ENCODE assay signal across 16 cellular contexts in the genomic region with DNA sequence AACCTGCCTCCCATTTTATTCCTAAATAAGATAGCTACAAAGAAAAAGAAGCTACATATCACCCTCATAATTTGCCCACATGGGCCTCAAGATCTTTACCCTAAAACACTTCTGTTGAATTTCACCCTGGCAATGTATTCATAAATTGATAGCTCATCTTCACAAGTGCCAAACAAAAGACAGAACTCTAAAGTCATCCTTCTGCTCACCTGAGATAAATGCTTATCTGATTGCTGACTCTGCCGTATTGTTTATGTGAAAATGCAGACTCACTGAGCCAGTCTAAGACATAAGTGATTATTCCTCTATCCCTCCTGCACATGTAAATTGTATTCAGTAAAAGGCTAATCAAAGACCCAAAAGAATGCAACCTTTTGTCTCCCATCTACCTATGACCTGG. TPM values are rescaled to one million over a fixed set of nuclear protein-coding genes. Genes with fewer than 3 reads are reported as not detected.
DNase-seq lines count a peak whose midpoint lies in the region; ATAC-seq and TF ChIP-seq lines count a peak whose summit lies in the region.
"Had no signal": no experiment of that assay in that cellular context is flagged by ENCODE, and none has a peak within 500 bp of the region (broad histone marks: within the 10 kb centered on the region; RNA-seq: fewer than 3 reads in every experiment).

No MANE protein-coding gene starts in this region.

- BruUV-seq in mammary epithelial cell (replicated peaks; lab: Mats Ljungman, UMichigan), result no TSS peak

- no peaks in the 10 kb centered on the region for H3F3A ChIP-seq in GM23338 (replicated peaks; ENCODE audit: low read depth)

- peaks cover 12% of the 10 kb centered on the region; the same call in 2 of the 3 replicates for H3K36me3 Mint-ChIP-seq in GM23338 (ENCODE audit: low read depth)
- peaks cover 13% of the 10 kb centered on the region for H3K36me3 Mint-ChIP-seq in natural killer cell treated with Interleukin-12 subunit alpha and Interleukin-12 subunit beta and Interleukin-15 and Interleukin-18, amount 100 ng/mL, for 72 hours

- intact Hi-C loops in mammary epithelial cell (cut with micrococcal nuclease), result no loop called here

- dilution Hi-C loops in mammary epithelial cell (cut with HindIII; ENCODE audit: low sequenced_read_pairs), result loop anchor here (5.0 kb wide), 1 partner anchor 49 kb away; no protein-coding TSS in a partner anchor

- WGBS in mammary epithelial cell (ENCODE audit: low coverage, missing lambda C conversion rate), result 64% methylated on average over 1 of the region's 1 CpG

- H3K27me3 Mint-ChIP-seq in GM23338 (ENCODE audit: insufficient read depth, low read depth, poor library complexity), result no peaks in the 10 kb centered on the region
- H3K27me3 Mint-ChIP-seq in natural killer cell treated with Interleukin-12 subunit alpha and Interleukin-12 subunit beta and Interleukin-15 and Interleukin-18, amount 100 ng/mL, for 72 hours, result no peaks in the 10 kb centered on the region

- H3K27me3 ChIP-seq in GM23338 (ENCODE audit: insufficient read depth), result no peaks in the 10 kb centered on the region
- no peaks in the 10 kb centered on the region for H3K27me3 ChIP-seq in mammary epithelial cell (ENCODE audit: insufficient read depth, low read length)
- H3K27me3 ChIP-seq: spleen, upper lobe of right lung had no signal

- H3K36me3 ChIP-seq in GM23338 (ENCODE audit: insufficient read depth) (no peaks in the 10 kb centered on the region; the same call in 1 of the 2 replicates), mammary epithelial cell (ENCODE audit: insufficient read depth, low read length) (peaks cover 10% of the 10 kb centered on the region)

- in situ Hi-C loops in mammary epithelial cell (cut with MboI; ENCODE audit: low sequenced_read_pairs in 2 of 2), result no loop called here

- CTCF ChIA-PET in mammary epithelial cell (lab: Charles Lee; ENCODE audit: low non-redundant PET), result no interaction called here

- TF ChIP-seq CTCF in GM23338 (conservative IDR thresholded peaks at IDR 0.05; ENCODE audit: low read depth in 2 of 2), result no peak
- no peak for TF ChIP-seq CTCF in mammary epithelial cell (conservative IDR thresholded peaks at IDR 0.05 in 1 of 2, IDR thresholded peaks at IDR 0.05 in 1 of 2; ENCODE audit: extremely low read depth in 1 of 2, insufficient read depth in 1 of 2, low read depth in 1 of 2, low read length in 2 of 2)

- H2AFZ ChIP-seq in GM23338 (no peak overlapping the region), mammary epithelial cell (ENCODE audit: low read depth, low read length) (no peak overlapping the region)

- DNase-seq in NCI-H510A treated with DMSO at 0.1 percent for 48 hours (lab: John Stamatoyannopoulos, UW) (peak; percentile 39), NCI-H510A (lab: John Stamatoyannopoulos, UW) (no peak), GM23338 (ENCODE audit: low spot score) (no peak), mammary epithelial cell (no peak), HPDE6-E6E7 (ENCODE audit: extremely low spot score) (no peak)
- DNase-seq in natural killer cell treated with Interleukin-12 subunit alpha and Interleukin-12 subunit beta and Interleukin-15 and Interleukin-18, amount 100 ng/mL, for 72 hours (ENCODE audit: low spot score), result no peak
- DNase-seq: NCI-H1092, spleen, upper lobe of right lung had no signal

- peak overlapping the region; percentile 22 for H3K27ac Mint-ChIP-seq in GM23338
- peak overlapping the region; percentile 84 to 94 for H3K27ac Mint-ChIP-seq in natural killer cell treated with Interleukin-12 subunit alpha and Interleukin-12 subunit beta and Interleukin-15 and Interleukin-18, amount 100 ng/mL, for 72 hours

- no peak for ATAC-seq in GM23338
- no peak for ATAC-seq in natural killer cell treated with Interleukin-12 subunit alpha and Interleukin-12 subunit beta and Interleukin-15 and Interleukin-18, amount 100 ng/mL, for 72 hours
- no peak for ATAC-seq in GM21515 (IDR thresholded peaks at IDR 0.05; ENCODE audit: unreplicated experiment)
- ATAC-seq in GM21717 (IDR thresholded peaks at IDR 0.05; ENCODE audit: unreplicated experiment), result no peak
- ATAC-seq: upper lobe of right lung had no signal

- H3K9ac ChIP-seq in mammary epithelial cell (ENCODE audit: insufficient read depth, low read length), result no peak overlapping the region

- peak overlapping the region; percentile 76 for H3K4me3 ChIP-seq in GM23338
- no peak overlapping the region for H3K4me3 ChIP-seq in mammary epithelial cell (replicated peaks in 1 of 3; ENCODE audit: insufficient read depth in 1 of 3, low read depth in 2 of 3, low read length in 3 of 3)

- H3K4me1 ChIP-seq in GM23338 (ENCODE audit: insufficient read depth) (peaks cover 21% of the 10 kb centered on the region), mammary epithelial cell (ENCODE audit: insufficient read depth, low read length) (peaks cover 10% of the 10 kb centered on the region)

- H3K9me2 ChIP-seq in GM23338 (ENCODE audit: insufficient read depth), result no peaks in the 10 kb centered on the region; the same call in 1 of the 2 replicates

- H4K20me1 ChIP-seq in GM23338 (replicated peaks; ENCODE audit: insufficient read depth) (0 out of 2 replicates have a peak, but pooled peaks cover 24% of the 10 kb centered on the region), mammary epithelial cell (ENCODE audit: insufficient read depth, low read length) (no peaks in the 10 kb centered on the region)

- no peaks in the 10 kb centered on the region for H3K9me3 ChIP-seq in mammary epithelial cell (replicated peaks; ENCODE audit: insufficient read depth, low read length)
- H3K9me3 ChIP-seq: upper lobe of right lung had no signal

- peaks cover 25% of the 10 kb centered on the region for H3K4me1 Mint-ChIP-seq in GM23338
- peaks cover 19 to 21% of the 10 kb centered on the region in 2 donors for H3K4me1 Mint-ChIP-seq in natural killer cell treated with Interleukin-12 subunit alpha and Interleukin-12 subunit beta and Interleukin-15 and Interleukin-18, amount 100 ng/mL, for 72 hours (ENCODE audit: low read depth in 2 of 2)

- no peaks in the 10 kb centered on the region for H3K9me3 Mint-ChIP-seq in GM23338
- H3K9me3 Mint-ChIP-seq in natural killer cell treated with Interleukin-12 subunit alpha and Interleukin-12 subunit beta and Interleukin-15 and Interleukin-18, amount 100 ng/mL, for 72 hours, result no peaks in the 10 kb centered on the region

- peak overlapping the region; percentile 94 for H3K4me3 Mint-ChIP-seq in GM23338
- peak overlapping the region; percentile 88 for H3K4me3 Mint-ChIP-seq in natural killer cell treated with Interleukin-12 subunit alpha and Interleukin-12 subunit beta and Interleukin-15 and Interleukin-18, amount 100 ng/mL, for 72 hours

- H3K4me2 ChIP-seq in GM23338, result peak overlapping the region; percentile 94; the same call in 1 of the 2 replicates
- peak overlapping the region; percentile 43 for H3K4me2 ChIP-seq in mammary epithelial cell (ENCODE audit: insufficient read depth, low read depth, low read length)

- H3K79me2 ChIP-seq in GM23338 (replicated peaks; ENCODE audit: insufficient read depth) (peaks cover 49% of the 10 kb centered on the region), mammary epithelial cell (ENCODE audit: insufficient read depth, low read length) (peaks cover 50% of the 10 kb centered on the region)

- H3K27ac ChIP-seq in GM23338 (ENCODE audit: low read depth), result no peak overlapping the region
- no peak overlapping the region for H3K27ac ChIP-seq in mammary epithelial cell (ENCODE audit: insufficient read depth, low read depth, low read length)

TF ChIP-seq in GM23338, 12 proteins besides CTCF, POLR2A, EP300 and RAD21 (continues in another document):
- TF ChIP-seq POLR2AphosphoS5 (IDR thresholded peaks at IDR 0.05; ENCODE audit: low read depth) (no peak), JUNB (IDR thresholded peaks at IDR 0.05; ENCODE audit: unreplicated experiment) (no peak), NANOG (IDR thresholded peaks at IDR 0.05; ENCODE audit: borderline replicate concordance) (no peak), ZNF114 (CRISPR knock-in tag; IDR thresholded peaks at IDR 0.05) (no peak), EZH2 (IDR thresholded peaks at IDR 0.05; ENCODE audit: low read depth, unreplicated experiment) (no peak), CREB1 (CRISPR knock-in tag; IDR thresholded peaks at IDR 0.05; ENCODE audit: low read depth) (no peak)

RNA-seq across cellular contexts. Expression of gene RDH14, which starts 2.0 kb away (rescaled TPM):
- total RNA-seq in GM23338 (2014; rRNA removed; shearing (Covaris generic)), result 38.0 and 38.1 TPM in 2 replicates
- polyA plus RNA-seq in GM23338 (2016; fragmentation: Nextera tagmentation; extraction: Ambion mirVana) (40.6 and 41.7 TPM in 2 replicates), mammary epithelial cell (16.4 TPM)
- total RNA-seq in mammary epithelial cell, result 10 to 100 TPM; 19.5 to 20.0 TPM
- polyA minus RNA-seq in mammary epithelial cell, result 5.7 TPM
- 10 to 100 TPM; 10.2 to 14.7 TPM for total RNA-seq in natural killer cell treated with Interleukin-12 subunit alpha and Interleukin-12 subunit beta and Interleukin-15 and Interleukin-18, amount 100 ng/mL, for 72 hours

RNA-seq across cellular contexts. Expression of gene NT5C1B, which starts 30.9 kb away (rescaled TPM):
- total RNA-seq in GM23338 (2014; rRNA removed; shearing (Covaris generic)), result not detected in 2 replicates
- polyA plus RNA-seq in GM23338 (2016; fragmentation: Nextera tagmentation; extraction: Ambion mirVana), result not detected in 2 replicates
- total RNA-seq in mammary epithelial cell, result under 1 TPM in 1 of 2 donors, not detected in 1; 0.17 TPM
- polyA plus RNA-seq in mammary epithelial cell, result not detected
- not detected for polyA minus RNA-seq in mammary epithelial cell
- total RNA-seq in natural killer cell treated with Interleukin-12 subunit alpha and Interleukin-12 subunit beta and Interleukin-15 and Interleukin-18, amount 100 ng/mL, for 72 hours, result not detected
- total RNA-seq: A172, epithelial cell of proximal tubule, H4, HT1080, mucosa of gallbladder, spleen, upper lobe of right lung had no signal
- polyA plus RNA-seq: spleen had no signal
